1 cellular context compared by ENCODE assay signal in genomic region chr7:35801392-35802101, GRCh38.
TF ChIP-seq lines count a peak whose summit lies in the region.

No MANE protein-coding gene starts in this region.

TF ChIP-seq in HepG2, 621 proteins besides CTCF, POLR2A, EP300 and RAD21 (continued from another document and continues in another):
- no peak for TF ChIP-seq ZNF280B (CRISPR knock-in tag; IDR thresholded peaks at IDR 0.05; ENCODE audit: borderline replicate concordance)
- no peak for TF ChIP-seq HIVEP1 (CRISPR knock-in tag; IDR thresholded peaks at IDR 0.05)
- TF ChIP-seq HDAC2 (CRISPR knock-in tag; IDR thresholded peaks at IDR 0.05), result no peak
- TF ChIP-seq IRF2 (CRISPR knock-in tag; IDR thresholded peaks at IDR 0.05), result no peak
- no peak for TF ChIP-seq ZSCAN20 (CRISPR knock-in tag; IDR thresholded peaks at IDR 0.05; ENCODE audit: borderline replicate concordance)
- TF ChIP-seq MED8 (CRISPR knock-in tag; IDR thresholded peaks at IDR 0.05; ENCODE audit: insufficient replicate concordance), result no peak
- no peak for TF ChIP-seq ZFP36L1 (CRISPR knock-in tag; IDR thresholded peaks at IDR 0.05)
- no peak for TF ChIP-seq CEBPZ (IDR thresholded peaks at IDR 0.05; ENCODE audit: low read length)
- TF ChIP-seq ZNF780A (CRISPR knock-in tag; IDR thresholded peaks at IDR 0.05), result no peak
- TF ChIP-seq MTA3 (CRISPR knock-in tag; IDR thresholded peaks at IDR 0.05), result no peak
- TF ChIP-seq ZNF709 (CRISPR knock-in tag; IDR thresholded peaks at IDR 0.05), result no peak
- TF ChIP-seq ATRX (CRISPR knock-in tag; IDR thresholded peaks at IDR 0.05; ENCODE audit: borderline replicate concordance), result no peak
- no peak for TF ChIP-seq ZNF773 (CRISPR knock-in tag; IDR thresholded peaks at IDR 0.05; ENCODE audit: borderline replicate concordance)
- no peak for TF ChIP-seq ZFP62 (CRISPR knock-in tag; IDR thresholded peaks at IDR 0.05)
- TF ChIP-seq ZNF407 (CRISPR knock-in tag; IDR thresholded peaks at IDR 0.05; ENCODE audit: not compliant biosample characterization), result no peak
- no peak for TF ChIP-seq ZNF142 (CRISPR knock-in tag; IDR thresholded peaks at IDR 0.05)
- no peak for TF ChIP-seq SOX13 (IDR thresholded peaks at IDR 0.05)
- no peak for TF ChIP-seq SOX13 (CRISPR knock-in tag; conservative IDR thresholded peaks at IDR 0.05 in 1 of 2, IDR thresholded peaks at IDR 0.05 in 1 of 2)
- 0 out of 2 replicates have a peak, but pooled peaks have one; percentile 26 for TF ChIP-seq ARHGAP35 (CRISPR knock-in tag; IDR thresholded peaks at IDR 0.05; ENCODE audit: borderline replicate concordance)
- TF ChIP-seq JUNB (CRISPR knock-in tag; IDR thresholded peaks at IDR 0.05; ENCODE audit: borderline replicate concordance), result no peak
- TF ChIP-seq GTF2F1 (IDR thresholded peaks at IDR 0.05; ENCODE audit: low read length), result no peak
- TF ChIP-seq ZSCAN21 (CRISPR knock-in tag; IDR thresholded peaks at IDR 0.05; ENCODE audit: borderline replicate concordance), result 0 out of 2 replicates have a peak, but pooled peaks have one; percentile 10
- TF ChIP-seq ZNF740 (CRISPR knock-in tag; IDR thresholded peaks at IDR 0.05), result no peak
- TF ChIP-seq SRY (CRISPR knock-in tag; IDR thresholded peaks at IDR 0.05), result 0 out of 2 replicates have a peak, but pooled peaks have one; percentile 39
- no peak for TF ChIP-seq TARDBP (CRISPR knock-in tag; IDR thresholded peaks at IDR 0.05)
- no peak for TF ChIP-seq JUND (CRISPR knock-in tag; IDR thresholded peaks at IDR 0.05)
- TF ChIP-seq SRSF1 (optimal IDR thresholded peaks at IDR 0.05; ENCODE audit: low read depth, low read length), result no peak
- no peak for TF ChIP-seq THAP9 (CRISPR knock-in tag; IDR thresholded peaks at IDR 0.05; ENCODE audit: borderline replicate concordance)
- no peak for TF ChIP-seq FIP1L1 (IDR thresholded peaks at IDR 0.05; ENCODE audit: borderline replicate concordance, insufficient read depth, low read depth, low read length)
- TF ChIP-seq SNRNP70 (IDR thresholded peaks at IDR 0.05; ENCODE audit: low read depth, low read length), result no peak
- no peak for TF ChIP-seq AKAP8 (CRISPR knock-in tag; IDR thresholded peaks at IDR 0.05)
- TF ChIP-seq GTF3A (CRISPR knock-in tag; conservative IDR thresholded peaks at IDR 0.05), result no peak
- 0 out of 2 replicates have a peak, but pooled peaks have one; percentile 6 for TF ChIP-seq ZNF710 (CRISPR knock-in tag; IDR thresholded peaks at IDR 0.05; ENCODE audit: borderline replicate concordance)
- TF ChIP-seq HNRNPK (IDR thresholded peaks at IDR 0.05; ENCODE audit: low read depth, low read length, poor library complexity, severe bottlenecking), result peak; percentile 65
